In genomic region chr1:3192359-3192758, GRCh38 we compare ENCODE assay signal across 17 cellular contexts.
"Had no signal": no experiment of that assay in that cellular context is flagged by ENCODE, and none has a peak within 500 bp of the region (broad histone marks: within the 10 kb centered on the region; RNA-seq: fewer than 3 reads in every experiment).

No MANE protein-coding gene starts in this region.

- H3K27ac ChIP-seq: esophagus muscularis mucosa, right atrium auricular region, skin epidermis had no signal

- H3K27me3 ChIP-seq: body of pancreas, right atrium auricular region had no signal

- ATAC-seq: activated CD4-positive, alpha-beta T cell treated with anti-CD3 and anti-CD28 coated beads for 36 hours; activated CD8-positive, alpha-beta memory T cell treated with anti-CD3 and anti-CD28 coated beads, Interleukin-2, amount 10 ng/mL, durations not matched to agents 7 days and 5 days; activated T-cell treated with anti-CD3 and anti-CD28 coated beads, Interleukin-2, amount 50 U/mL, for 4 hours; body of pancreas; left ventricle myocardium superior; T-helper 17 cell had no signal

- H3K4me3 ChIP-seq: body of pancreas, esophagus muscularis mucosa, right atrium auricular region, skin epidermis had no signal

- DNase-seq: activated CD4-positive, alpha-beta memory T cell treated with anti-CD3 and anti-CD28 coated beads for 36 hours; activated CD4-positive, alpha-beta T cell treated with anti-CD3 and anti-CD28 coated beads for 36 hours; activated CD8-positive, alpha-beta memory T cell treated with anti-CD3 and anti-CD28 coated beads, Interleukin-2, amount 10 ng/mL, durations not matched to agents 7 days and 5 days; activated effector memory CD4-positive, alpha-beta T cell treated with Interleukin-2 at 50 U/mL for 16 hours; activated naive CD4-positive, alpha-beta T cell treated with anti-CD3 and anti-CD28 coated beads, Interleukin-2, amount 50 U/mL, for 16 hours; activated T-cell treated with anti-CD3 and anti-CD28 coated beads, Interleukin-2, amount 50 U/mL, for 4 hours; body of pancreas; caudate nucleus; effector CD4-positive, alpha-beta T cell; hypothalamus; kidney; left ventricle myocardium superior; nephron progenitor cell; T-helper 17 cell had no signal

- H3K36me3 ChIP-seq: esophagus muscularis mucosa, right atrium auricular region had no signal

- H3K9me3 ChIP-seq: body of pancreas, esophagus muscularis mucosa, right atrium auricular region had no signal
